Comparison of ENCODE assay signal across 17 cellular contexts in genomic region chr12:46160981-46161690, GRCh38.
DNase-seq lines count a peak whose midpoint lies in the region; ATAC-seq and TF ChIP-seq lines count a peak whose summit lies in the region.
"Had no signal": no experiment of that assay in that cellular context is flagged by ENCODE, and none has a peak within 500 bp of the region (broad histone marks: within the 10 kb centered on the region; RNA-seq: fewer than 3 reads in every experiment).

No MANE protein-coding gene starts in this region.

- H3K4me3 Mint-ChIP-seq in GM23338, result no peak overlapping the region
- H3K4me3 Mint-ChIP-seq: activated CD4-positive, alpha-beta T cell treated with anti-CD3 and anti-CD28 coated beads, Interleukin-2, amount 10 ng/mL, durations not matched to agents 7 days and 5 days; endodermal cell; nephron progenitor cell had no signal

- H3K27me3 ChIP-seq in GM23338 (ENCODE audit: insufficient read depth) (no peaks in the 10 kb centered on the region), RWPE2 (ENCODE audit: insufficient read depth, poor library complexity, severe bottlenecking) (no peaks in the 10 kb centered on the region), esophagus squamous epithelium (no peaks in the 10 kb centered on the region), skeletal muscle satellite cell (ENCODE audit: control insufficient read depth, insufficient read depth, low read length) (no peaks in the 10 kb centered on the region)

- no peak for ATAC-seq in GM23338
- no peak for ATAC-seq in RWPE2 (ENCODE audit: low read depth)
- ATAC-seq: HCT116, PC-3 had no signal

- intact Hi-C loops in esophagus squamous epithelium (cut with DNase I), result no loop called here

- WGBS in esophagus squamous epithelium, 2 donors, result 86 to 91% methylated on average over 3 of the region's 4 CpGs

- no peaks in the 10 kb centered on the region for H4K20me1 ChIP-seq in GM23338 (replicated peaks; ENCODE audit: insufficient read depth)

- H3K4me3 ChIP-seq in GM23338, result no peak overlapping the region
- no peak overlapping the region for H3K4me3 ChIP-seq in RWPE2 (ENCODE audit: severe bottlenecking)
- no peak overlapping the region for H3K4me3 ChIP-seq in esophagus squamous epithelium
- H3K4me3 ChIP-seq in skeletal muscle satellite cell (ENCODE audit: low read length), result no peak overlapping the region

- H3K27me3 Mint-ChIP-seq in GM23338 (ENCODE audit: insufficient read depth, low read depth, poor library complexity), result no peaks in the 10 kb centered on the region
- H3K27me3 Mint-ChIP-seq: activated CD4-positive, alpha-beta T cell treated with anti-CD3 and anti-CD28 coated beads, Interleukin-2, amount 10 ng/mL, durations not matched to agents 7 days and 5 days had no signal

- peaks cover 3% of the 10 kb centered on the region; the same call in 2 of the 3 replicates for H3K4me1 Mint-ChIP-seq in GM23338
- H3K4me1 Mint-ChIP-seq: endodermal cell had no signal

- TF ChIP-seq CTCF in GM23338 (conservative IDR thresholded peaks at IDR 0.05; ENCODE audit: low read depth in 2 of 2), result no peak
- TF ChIP-seq CTCF in RWPE2 (IDR thresholded peaks at IDR 0.05; ENCODE audit: poor library complexity, severe bottlenecking), result no peak
- TF ChIP-seq CTCF in esophagus squamous epithelium (IDR thresholded peaks at IDR 0.05), result no peak

- H3K4me2 ChIP-seq in GM23338, result no peak overlapping the region
- H3K4me2 ChIP-seq in skeletal muscle satellite cell (ENCODE audit: low read length), result peak overlapping the region; percentile 8

- H3K27ac Mint-ChIP-seq in GM23338, result no peak overlapping the region
- H3K27ac Mint-ChIP-seq: activated CD4-positive, alpha-beta T cell treated with anti-CD3 and anti-CD28 coated beads, Interleukin-2, amount 10 ng/mL, durations not matched to agents 7 days and 5 days; endodermal cell; nephron progenitor cell had no signal

- H3K4me1 ChIP-seq in GM23338 (ENCODE audit: insufficient read depth) (no peaks in the 10 kb centered on the region), RWPE2 (ENCODE audit: insufficient read depth, poor library complexity, severe bottlenecking) (peaks cover 58% of the 10 kb centered on the region), esophagus squamous epithelium (peaks cover 4 to 79% (median 31%) of the 10 kb centered on the region in 3 donors), skeletal muscle satellite cell (ENCODE audit: control insufficient read depth, insufficient read depth, low read length) (peaks cover 13% of the 10 kb centered on the region)

- peak overlapping the region; percentile 39; the same call in 1 of the 2 replicates for H2AFZ ChIP-seq in GM23338

- H3K9me2 ChIP-seq in GM23338 (ENCODE audit: insufficient read depth), result no peaks in the 10 kb centered on the region

- no peaks in the 10 kb centered on the region for H3K79me2 ChIP-seq in GM23338 (replicated peaks; ENCODE audit: insufficient read depth)

- H3K9ac ChIP-seq in skeletal muscle satellite cell (ENCODE audit: low read depth, low read length), result no peak overlapping the region

- H3F3A ChIP-seq in GM23338 (replicated peaks; ENCODE audit: low read depth), result no peaks in the 10 kb centered on the region

- H3K9me3 ChIP-seq in RWPE2 (ENCODE audit: severe bottlenecking) (peaks cover under 1% of the 10 kb centered on the region), esophagus squamous epithelium (peaks cover 0 to 4% (median 0%) of the 10 kb centered on the region in 3 donors), skeletal muscle satellite cell (replicated peaks; ENCODE audit: low read length) (peaks cover 3% of the 10 kb centered on the region)

- H3K27ac ChIP-seq in GM23338 (ENCODE audit: low read depth) (no peak overlapping the region), RWPE2 (ENCODE audit: poor library complexity, severe bottlenecking) (peak overlapping the region; percentile 91), esophagus squamous epithelium (peak overlapping the region; percentile 66 to 87 (median 74))

- no peak for DNase-seq in GM23338 (ENCODE audit: low spot score)
- DNase-seq in RWPE2 (ENCODE audit: low spot score), result no peak
- no peak for DNase-seq in esophagus squamous epithelium (lab: John Stamatoyannopoulos, UW)
- DNase-seq in NCI-H2081 treated with DMSO at 0.1 percent for 48 hours (lab: John Stamatoyannopoulos, UW), result no peak
- no peak for DNase-seq in nucleus accumbens (lab: John Stamatoyannopoulos, UW)
- no peak for DNase-seq in NCI-H774 (lab: John Stamatoyannopoulos, UW)
- DNase-seq in H4 (ENCODE audit: low spot score), result no peak
- DNase-seq: activated CD4-positive, alpha-beta T cell treated with anti-CD3 and anti-CD28 coated beads, Interleukin-2, amount 10 ng/mL, durations not matched to agents 7 days and 5 days; activated CD8-positive, alpha-beta memory T cell treated with anti-CD3 and anti-CD28 coated beads, Interleukin-2, amount 50 U/mL, for 4 hours; activated gamma-delta T cell; endodermal cell; NCI-H1694; nephron progenitor cell; PC-3; stimulated activated naive CD4-positive, alpha-beta T cell treated with Interleukin-2 at 50 U/mL for 16 hours had no signal

- no peak for TF ChIP-seq POLR2A in esophagus squamous epithelium (IDR thresholded peaks at IDR 0.05)

- no peaks in the 10 kb centered on the region for H3K36me3 Mint-ChIP-seq in GM23338 (ENCODE audit: low read depth)

- H3K36me3 ChIP-seq in GM23338 (ENCODE audit: insufficient read depth) (no peaks in the 10 kb centered on the region), RWPE2 (ENCODE audit: low read depth) (no peaks in the 10 kb centered on the region), esophagus squamous epithelium (no peaks in the 10 kb centered on the region), skeletal muscle satellite cell (ENCODE audit: insufficient read depth, low read length) (no peaks in the 10 kb centered on the region)

- peaks cover 3% of the 10 kb centered on the region; the same call in 2 of the 3 replicates for H3K9me3 Mint-ChIP-seq in GM23338

TF ChIP-seq in GM23338, 12 proteins besides CTCF, POLR2A, EP300 and RAD21:
- TF ChIP-seq NANOG (IDR thresholded peaks at IDR 0.05; ENCODE audit: borderline replicate concordance), result no peak
- no peak for TF ChIP-seq ZNF114 (CRISPR knock-in tag; IDR thresholded peaks at IDR 0.05)
- TF ChIP-seq ZNF462 (CRISPR knock-in tag; IDR thresholded peaks at IDR 0.05), result no peak
- no peak for TF ChIP-seq STAT1 (IDR thresholded peaks at IDR 0.05; ENCODE audit: unreplicated experiment)
- TF ChIP-seq EZH2phosphoT487 (IDR thresholded peaks at IDR 0.05; ENCODE audit: unreplicated experiment), result no peak
